ENCODE assay signal across 9 cellular contexts in the genomic region with DNA sequence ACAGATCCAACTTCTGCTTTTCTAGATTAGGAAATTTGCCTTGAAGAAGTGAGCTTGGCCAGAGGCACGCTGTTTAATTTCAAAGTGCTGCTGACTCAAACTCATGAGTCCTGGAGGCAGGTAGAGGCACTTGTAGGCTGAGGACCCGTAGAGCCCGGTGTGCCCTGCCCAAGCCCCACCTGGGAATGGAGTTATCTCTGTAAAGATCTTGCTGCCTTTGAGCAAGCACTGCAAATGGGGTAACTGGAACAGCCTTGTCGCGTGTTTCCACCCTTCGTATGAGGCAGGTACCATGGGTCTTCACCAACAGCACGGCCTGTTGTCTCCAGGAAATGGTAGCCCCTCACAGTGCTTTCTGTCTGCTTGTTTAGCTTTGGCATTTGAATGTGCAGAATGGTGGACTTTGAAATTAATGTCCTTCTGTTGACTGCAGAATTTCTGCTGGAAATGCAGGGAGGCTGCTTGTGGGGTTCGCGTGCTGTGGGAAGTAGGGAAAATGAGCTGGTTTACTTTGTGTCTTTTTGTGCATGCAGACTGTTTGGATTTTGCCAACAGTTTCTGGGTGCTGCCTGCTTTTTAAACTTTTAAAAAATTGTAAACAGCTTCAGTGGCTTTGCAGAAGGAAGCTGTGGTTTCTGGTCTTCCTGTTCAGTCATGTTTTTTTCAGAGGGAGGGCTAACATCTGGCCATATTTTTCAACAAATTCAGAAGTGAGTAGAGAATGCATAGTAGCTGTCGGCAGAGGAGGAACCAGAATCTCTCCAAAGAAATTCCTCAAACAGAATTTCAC. TPM values are rescaled to one million over a fixed set of nuclear protein-coding genes. Genes with fewer than 3 reads are reported as not detected.
DNase-seq lines count a peak whose midpoint lies in the region; ATAC-seq and TF ChIP-seq lines count a peak whose summit lies in the region.
"Had no signal": no experiment of that assay in that cellular context is flagged by ENCODE, and none has a peak within 500 bp of the region (broad histone marks: within the 10 kb centered on the region; RNA-seq: fewer than 3 reads in every experiment).

No MANE protein-coding gene starts in this region.

- H3K36me3 Mint-ChIP-seq in effector memory CD8-positive, alpha-beta T cell (ENCODE audit: insufficient read depth), result peaks cover 37% of the 10 kb centered on the region
- peaks cover 10% of the 10 kb centered on the region for H3K36me3 Mint-ChIP-seq in glutamatergic neuron (ENCODE audit: unreplicated experiment)

- no peak for TF ChIP-seq CTCF in glutamatergic neuron (IDR thresholded peaks at IDR 0.05; ENCODE audit: partially characterized antibody, unreplicated experiment)

- H3K4me1 Mint-ChIP-seq in effector memory CD8-positive, alpha-beta T cell (ENCODE audit: low read depth in 2 of 2), result peaks cover 41 to 54% of the 10 kb centered on the region in 2 donors
- peaks cover 6% of the 10 kb centered on the region for H3K4me1 Mint-ChIP-seq in glutamatergic neuron (ENCODE audit: low read depth, unreplicated experiment)

- H3K9me3 ChIP-seq in SK-N-MC (ENCODE audit: low read depth, low read length), result no peaks in the 10 kb centered on the region

- peak overlapping the region; percentile 76 to 86 for H3K4me3 Mint-ChIP-seq in effector memory CD8-positive, alpha-beta T cell
- H3K4me3 Mint-ChIP-seq in glutamatergic neuron (ENCODE audit: unreplicated experiment), result no peak overlapping the region

- H3K27ac ChIP-seq in SK-N-MC, result peak overlapping the region; percentile 91

- no peaks in the 10 kb centered on the region for H3K27me3 Mint-ChIP-seq in effector memory CD8-positive, alpha-beta T cell
- H3K27me3 Mint-ChIP-seq in glutamatergic neuron (ENCODE audit: unreplicated experiment), result no peaks in the 10 kb centered on the region

- peak overlapping the region; percentile 58 for H3K4me3 ChIP-seq in SK-N-MC

- H3K36me3 ChIP-seq in SK-N-MC (ENCODE audit: insufficient read depth, low read length), result no peaks in the 10 kb centered on the region

- intact Hi-C loops in sciatic nerve (cut with DNase I), result no loop called here

- H3K9ac ChIP-seq in SK-N-MC (ENCODE audit: insufficient read length), result peak overlapping the region; percentile 55

- DNase-seq in ELR (ENCODE audit: low read depth), result peak; percentile 51
- peak; percentile 39 for DNase-seq in SK-N-MC (ENCODE audit: low read depth, low spot score)
- DNase-seq in effector memory CD8-positive, alpha-beta T cell, result peak; percentile 15 to 26 (median 15)
- no peak for DNase-seq in sciatic nerve (ENCODE audit: low spot score)
- no peak for DNase-seq in glutamatergic neuron
- no peak for DNase-seq in SHP77 treated with DMSO at 0.1 percent for 48 hours (lab: John Stamatoyannopoulos, UW)
- DNase-seq in DMS53 (lab: John Stamatoyannopoulos, UW), result no peak

- no peaks in the 10 kb centered on the region for H3K9me3 Mint-ChIP-seq in effector memory CD8-positive, alpha-beta T cell
- peaks cover 3% of the 10 kb centered on the region for H3K9me3 Mint-ChIP-seq in glutamatergic neuron (ENCODE audit: unreplicated experiment)

- ATAC-seq in HG02588 (IDR thresholded peaks at IDR 0.05; ENCODE audit: unreplicated experiment), result peak; percentile 50
- peak; percentile 82 for ATAC-seq in effector memory CD8-positive, alpha-beta T cell (replicated peaks)
- ATAC-seq in sciatic nerve, result peak; percentile 73

- peak overlapping the region; percentile 81 to 87 for H3K27ac Mint-ChIP-seq in effector memory CD8-positive, alpha-beta T cell
- H3K27ac Mint-ChIP-seq in glutamatergic neuron (ENCODE audit: unreplicated experiment), result no peak overlapping the region

RNA-seq across cellular contexts. Expression of a gene that starts 27.2 kb away (rescaled TPM):
- total RNA-seq in sciatic nerve, result 42.9 TPM
- total RNA-seq in glutamatergic neuron (ENCODE audit: unreplicated experiment), result 92.6 TPM

RNA-seq across cellular contexts. Expression of a gene that starts 48.4 kb away (rescaled TPM):
- 8.8 TPM for total RNA-seq in sciatic nerve
- total RNA-seq in glutamatergic neuron (ENCODE audit: unreplicated experiment), result 0.54 TPM
- total RNA-seq: glomerular endothelial cell had no signal

Comparison
In these comparisons a context has a peak if more than half of its experiments do, and no peak if none do; other contexts are left out.
1. DNase-seq: peak in ELR (single experiment), SK-N-MC (single experiment) and effector memory CD8-positive, alpha-beta T cell (3 of 3); none in sciatic nerve (single experiment), glutamatergic neuron (single experiment), SHP77 treated with DMSO at 0.1 percent for 48 hours (single experiment) and DMS53 (single experiment).
2. Peak in every context shown above with its lines, with median percentiles within 50 percentile points of each other: ATAC-seq.